In the genomic region with DNA sequence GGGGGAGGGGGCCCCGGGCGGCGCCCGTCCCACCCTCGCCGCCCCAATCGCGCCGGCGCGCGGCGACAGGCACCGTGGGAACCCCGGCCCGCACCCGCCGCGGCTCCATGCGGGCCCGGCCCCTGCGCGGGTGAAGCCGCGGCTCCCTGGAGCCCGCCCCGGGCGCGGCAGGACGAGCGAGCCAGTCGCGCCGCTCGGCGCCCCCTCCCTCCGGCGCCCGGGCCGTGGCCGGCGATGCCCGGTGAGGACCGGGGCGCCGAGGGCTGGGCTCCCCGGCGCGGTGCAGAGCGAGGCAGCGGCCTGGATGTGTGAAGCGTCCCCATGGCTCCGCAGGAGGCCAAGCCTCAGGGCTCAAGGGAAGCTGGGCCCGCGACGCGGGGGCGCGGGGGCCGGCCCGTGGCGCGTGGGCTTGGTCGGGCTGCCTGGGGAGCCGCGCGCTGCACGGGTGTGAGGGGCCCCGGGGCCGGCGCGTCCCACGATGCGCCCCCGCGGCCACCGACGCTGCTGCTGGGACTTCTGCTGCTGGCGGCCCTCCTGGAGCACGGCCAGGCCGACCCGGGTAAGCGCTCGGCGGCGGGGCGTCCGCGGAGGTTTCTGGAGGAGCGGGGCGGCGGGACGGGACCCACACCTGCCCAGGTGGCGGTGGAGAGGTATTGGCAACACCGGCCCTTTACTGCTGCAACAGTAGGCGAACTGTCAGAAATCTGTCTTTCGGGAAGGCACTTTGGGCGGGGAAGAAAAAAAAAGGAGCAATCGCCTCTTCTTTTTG, we compare ENCODE assay signal across 9 cellular contexts. TPM values are rescaled to one million over a fixed set of nuclear protein-coding genes. Genes with fewer than 3 reads are reported as not detected.
DNase-seq lines count a peak whose midpoint lies in the region; ATAC-seq and TF ChIP-seq lines count a peak whose summit lies in the region.
"Had no signal": no experiment of that assay in that cellular context is flagged by ENCODE, and none has a peak within 500 bp of the region (broad histone marks: within the 10 kb centered on the region; RNA-seq: fewer than 3 reads in every experiment).

No MANE protein-coding gene starts in this region.

- H3K4me3 ChIP-seq in NT2/D1 (ENCODE audit: insufficient read length, low read depth) (peak overlapping the region; percentile 51), fibroblast of villous mesenchyme (ENCODE audit: low read depth, low read length) (peak overlapping the region; percentile 51), retinal pigment epithelial cell (ENCODE audit: low read length) (peak overlapping the region; percentile 31)

- 0 out of 2 replicates have a peak, but pooled peaks cover 1% of the 10 kb centered on the region for H3K9me3 ChIP-seq in NT2/D1 (ENCODE audit: insufficient read depth, low read length)

- H3K36me3 ChIP-seq in NT2/D1 (ENCODE audit: insufficient read depth, insufficient read length, low read length), result no peaks in the 10 kb centered on the region

- H3K27me3 ChIP-seq in NT2/D1 (ENCODE audit: insufficient read depth, insufficient read length), result peaks cover 45% of the 10 kb centered on the region

- DNase-seq in NCI-H146 (lab: John Stamatoyannopoulos, UW) (peak; percentile 8), NCI-H146 treated with DMSO at 0.1 percent for 48 hours (lab: John Stamatoyannopoulos, UW; ENCODE audit: unreplicated experiment) (no peak), NT2/D1 (ENCODE audit: low read depth, low spot score) (no peak), fibroblast of villous mesenchyme (ENCODE audit: low read depth) (no peak), retinal pigment epithelial cell (ENCODE audit: low read depth) (no peak), NCI-H510A treated with DMSO at 0.1 percent for 48 hours (lab: John Stamatoyannopoulos, UW) (no peak), hippocampal formation (lab: John Stamatoyannopoulos, UW) (no peak)

- no peak for ATAC-seq in GM21447 (IDR thresholded peaks at IDR 0.05; ENCODE audit: unreplicated experiment)

- H3K4me1 ChIP-seq in NT2/D1 (ENCODE audit: insufficient read depth, insufficient read length), result no peaks in the 10 kb centered on the region

- H3K9ac ChIP-seq in NT2/D1 (ENCODE audit: insufficient read length, low read depth), result peak overlapping the region; percentile 64

- TF ChIP-seq CTCF in fibroblast of villous mesenchyme (IDR thresholded peaks at IDR 0.05; ENCODE audit: insufficient read depth, low read depth, low read length) (no peak), retinal pigment epithelial cell (conservative IDR thresholded peaks at IDR 0.05; ENCODE audit: low read depth, low read length) (no peak)

RNA-seq across cellular contexts. Expression of a gene that starts 0.6 kb away (rescaled TPM):
- total RNA-seq in fibroblast of villous mesenchyme, result 2.2 and 2.6 TPM in 2 replicates
- total RNA-seq: T-helper 1 cell treated with Interleukin-12 subunit alpha and Interleukin-12 subunit beta and Interleukin-4 antibody, amounts not matched to agents 30 ng/mL and 1 ng/mL, for 36 hours had no signal
